In genomic region chr1:50646526-50646925, GRCh38 we compare ENCODE assay signal across 33 cellular contexts.
"Had no signal": no experiment of that assay in that cellular context is flagged by ENCODE, and none has a peak within 500 bp of the region (broad histone marks: within the 10 kb centered on the region; RNA-seq: fewer than 3 reads in every experiment).

No MANE protein-coding gene starts in this region.

- H3K27ac ChIP-seq: adrenal gland, ascending aorta, body of pancreas, brain microvascular endothelial cell, breast epithelium, cardiac muscle cell had no signal

- DNase-seq: activated effector memory CD4-positive, alpha-beta T cell treated with anti-CD3 and anti-CD28 coated beads, Interleukin-2, amount 50 U/mL, for 16 hours; activated effector memory CD4-positive, alpha-beta T cell treated with Interleukin-2 at 50 U/mL for 16 hours; activated gamma-delta T cell; activated gamma-delta T cell treated with Interleukin-2 at 50 U/mL for 16 hours; activated naive CD4-positive, alpha-beta T cell; activated naive CD4-positive, alpha-beta T cell treated with anti-CD3 and anti-CD28 coated beads for 36 hours; activated naive CD4-positive, alpha-beta T cell treated with anti-CD3 and anti-CD28 coated beads, Interleukin-2, amount 10 ng/mL, durations not matched to agents 7 days and 5 days; activated naive CD4-positive, alpha-beta T cell treated with anti-CD3 and anti-CD28 coated beads, Interleukin-2, amount 50 U/mL, for 16 hours; activated naive CD4-positive, alpha-beta T cell treated with Interleukin-2 at 50 U/mL for 16 hours; activated naive CD8-positive, alpha-beta T cell treated with anti-CD3 and anti-CD28 coated beads for 36 hours; activated naive CD8-positive, alpha-beta T cell treated with anti-CD3 and anti-CD28 coated beads, Interleukin-2, amount 10 ng/mL, durations not matched to agents 7 days and 5 days; activated naive CD8-positive, alpha-beta T cell treated with anti-CD3 and anti-CD28 coated beads, Interleukin-2, amount 50 U/mL, for 24 hours; activated T-cell treated with anti-CD3 and anti-CD28 coated beads, Interleukin-2, amount 50 U/mL, for 24 hours; activated T-cell treated with anti-CD3 and anti-CD28 coated beads, Interleukin-2, amount 50 U/mL, for 4 hours; activated T-cell treated with anti-CD3 and anti-CD28 coated beads, Interleukin-2, amount 50 U/mL, for 48 hours; activated T-cell treated with anti-CD3 and anti-CD28 coated beads, Interleukin-2, amount 50 U/mL, for 72 hours; adrenal gland; amniotic stem cell; amygdala; anterior cingulate cortex; aorta; body of pancreas; brain microvascular endothelial cell; caudate nucleus; central memory CD4-positive, alpha-beta T cell; cerebellar nuclear complex had no signal

- H3K36me3 ChIP-seq: adrenal gland, brain microvascular endothelial cell, breast epithelium, cardiac muscle cell had no signal

- H3K4me1 ChIP-seq: adrenal gland, ascending aorta, breast epithelium had no signal

- H3K27me3 ChIP-seq: adrenal gland, ascending aorta, body of pancreas, brain microvascular endothelial cell, breast epithelium, cardiac muscle cell had no signal

- H3K9me3 ChIP-seq: adrenal gland, ascending aorta, body of pancreas, breast epithelium had no signal

- FAIRE-seq: astrocyte, bronchial epithelial cell had no signal

- H3K4me3 ChIP-seq: adrenal gland, ascending aorta, body of pancreas, breast epithelium, cardiac muscle cell had no signal

- ATAC-seq: activated naive CD4-positive, alpha-beta T cell treated with anti-CD3 and anti-CD28 coated beads, Interleukin-2, amount 50 U/mL, for 72 hours; activated naive CD8-positive, alpha-beta T cell treated with anti-CD3 and anti-CD28 coated beads, Interleukin-2, amount 50 U/mL, for 24 hours; activated T-cell treated with anti-CD3 and anti-CD28 coated beads, Interleukin-2, amount 50 U/mL, for 4 hours; activated T-cell treated with anti-CD3 and anti-CD28 coated beads, Interleukin-2, amount 50 U/mL, for 72 hours; activated T-helper 17 cell treated with anti-CD3 and anti-CD28 coated beads, Interleukin-2, amount 50 U/mL, for 72 hours; body of pancreas had no signal
